1 cellular context compared by ENCODE assay signal in the genomic region with DNA sequence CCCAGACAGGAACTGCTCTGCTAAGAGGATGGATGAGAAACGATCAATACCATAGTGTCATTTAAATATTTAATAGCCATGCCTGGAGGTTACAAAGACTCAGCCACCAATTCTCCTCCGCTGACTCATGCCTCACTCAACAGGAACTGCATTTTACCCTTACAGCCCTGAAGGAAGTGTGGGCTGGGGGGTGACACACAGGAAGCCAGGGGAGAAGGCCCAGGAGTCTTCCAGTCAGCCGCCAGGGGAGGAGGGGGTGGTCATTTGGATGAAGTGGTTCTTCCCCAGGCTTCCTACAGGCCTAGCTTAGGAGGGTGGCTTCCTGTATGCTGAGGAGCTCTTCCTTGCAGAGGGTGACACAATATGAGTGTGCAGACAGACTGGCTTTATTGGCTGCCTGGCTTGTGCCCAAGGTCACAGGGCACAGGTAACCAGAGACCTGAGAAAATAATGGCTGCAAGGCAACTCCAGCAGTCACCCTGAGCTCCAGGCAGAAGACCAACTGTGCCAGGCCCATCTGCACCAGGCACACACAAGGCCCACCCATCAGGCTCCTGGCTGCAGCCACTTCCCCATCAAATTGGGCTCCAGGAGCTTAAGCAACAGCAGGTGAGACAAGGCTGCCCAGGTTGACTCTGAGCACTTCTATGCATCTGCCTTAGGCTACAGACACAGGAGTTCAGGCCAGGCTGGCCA.
TF ChIP-seq lines count a peak whose summit lies in the region.

No MANE protein-coding gene starts in this region.

TF ChIP-seq in K562, 482 proteins besides CTCF, POLR2A, EP300 and RAD21 (continued from another document and continues in another):
- TF ChIP-seq, protein P1, sequence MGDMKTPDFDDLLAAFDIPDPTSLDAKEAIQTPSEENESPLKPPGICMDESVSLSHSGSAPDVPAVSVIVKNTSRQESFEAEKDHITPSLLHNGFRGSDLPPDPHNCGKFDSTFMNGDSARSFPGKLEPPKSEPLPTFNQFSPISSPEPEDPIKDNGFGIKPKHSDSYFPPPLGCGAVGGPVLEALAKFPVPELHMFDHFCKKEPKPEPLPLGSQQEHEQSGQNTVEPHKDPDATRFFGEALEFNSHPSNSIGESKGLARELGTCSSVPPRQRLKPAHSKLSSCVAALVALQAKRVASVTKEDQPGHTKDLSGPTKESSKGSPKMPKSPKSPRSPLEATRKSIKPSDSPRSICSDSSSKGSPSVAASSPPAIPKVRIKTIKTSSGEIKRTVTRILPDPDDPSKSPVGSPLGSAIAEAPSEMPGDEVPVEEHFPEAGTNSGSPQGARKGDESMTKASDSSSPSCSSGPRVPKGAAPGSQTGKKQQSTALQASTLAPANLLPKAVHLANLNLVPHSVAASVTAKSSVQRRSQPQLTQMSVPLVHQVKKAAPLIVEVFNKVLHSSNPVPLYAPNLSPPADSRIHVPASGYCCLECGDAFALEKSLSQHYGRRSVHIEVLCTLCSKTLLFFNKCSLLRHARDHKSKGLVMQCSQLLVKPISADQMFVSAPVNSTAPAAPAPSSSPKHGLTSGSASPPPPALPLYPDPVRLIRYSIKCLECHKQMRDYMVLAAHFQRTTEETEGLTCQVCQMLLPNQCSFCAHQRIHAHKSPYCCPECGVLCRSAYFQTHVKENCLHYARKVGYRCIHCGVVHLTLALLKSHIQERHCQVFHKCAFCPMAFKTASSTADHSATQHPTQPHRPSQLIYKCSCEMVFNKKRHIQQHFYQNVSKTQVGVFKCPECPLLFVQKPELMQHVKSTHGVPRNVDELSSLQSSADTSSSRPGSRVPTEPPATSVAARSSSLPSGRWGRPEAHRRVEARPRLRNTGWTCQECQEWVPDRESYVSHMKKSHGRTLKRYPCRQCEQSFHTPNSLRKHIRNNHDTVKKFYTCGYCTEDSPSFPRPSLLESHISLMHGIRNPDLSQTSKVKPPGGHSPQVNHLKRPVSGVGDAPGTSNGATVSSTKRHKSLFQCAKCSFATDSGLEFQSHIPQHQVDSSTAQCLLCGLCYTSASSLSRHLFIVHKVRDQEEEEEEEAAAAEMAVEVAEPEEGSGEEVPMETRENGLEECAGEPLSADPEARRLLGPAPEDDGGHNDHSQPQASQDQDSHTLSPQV (IDR thresholded peaks at IDR 0.05) = peak; percentile 66
- TF ChIP-seq WHSC1 (IDR thresholded peaks at IDR 0.05; ENCODE audit: low read length) (no peak), GABPA (tag; conservative IDR thresholded peaks at IDR 0.05; ENCODE audit: low read depth) (peak; percentile 69), KDM4B (IDR thresholded peaks at IDR 0.05; ENCODE audit: borderline replicate concordance in 2 of 2, low read depth in 1 of 2) (no peak), HDAC2 (IDR thresholded peaks at IDR 0.05) (peak; percentile 41; the same call in 1 of the 2 replicates), RCOR1 (IDR thresholded peaks at IDR 0.05; ENCODE audit: borderline replicate concordance in 1 of 2, low read depth in 2 of 2, low read length in 2 of 2) (peak in 1 of 2 experiments; percentile 43; a peak in 1 of 4 replicates), PML (IDR thresholded peaks at IDR 0.05; ENCODE audit: low read length) (0 out of 2 replicates have a peak, but pooled peaks have one; percentile 38), ZNF140 (CRISPR knock-in tag; IDR thresholded peaks at IDR 0.05) (no peak), C11orf30 (IDR thresholded peaks at IDR 0.05; ENCODE audit: low read depth) (peak; percentile 84), RB1 (IDR thresholded peaks at IDR 0.05; ENCODE audit: low read depth) (no peak), TBL1XR1 (IDR thresholded peaks at IDR 0.05; ENCODE audit: low read length in 2 of 2) (peak in 1 of 2 experiments; percentile 79; a peak in 2 of 4 replicates), ZNF347 (CRISPR knock-in tag; IDR thresholded peaks at IDR 0.05; ENCODE audit: low read depth) (no peak), ZNF668 (CRISPR knock-in tag; IDR thresholded peaks at IDR 0.05) (no peak), MAFG (tag; conservative IDR thresholded peaks at IDR 0.05) (peak; percentile 74), FOSL1 (tag; conservative IDR thresholded peaks at IDR 0.05) (peak; percentile 76), RNF2 (IDR thresholded peaks at IDR 0.05) (peak; percentile 60; the same call in 1 of the 2 replicates), EP400 (IDR thresholded peaks at IDR 0.05) (0 out of 2 replicates have a peak, but pooled peaks have one; percentile 20), MBD2 (IDR thresholded peaks at IDR 0.05; ENCODE audit: borderline replicate concordance, low read depth) (peak; percentile 66; the same call in 1 of the 2 replicates), GATAD2B (IDR thresholded peaks at IDR 0.05; ENCODE audit: borderline replicate concordance) (peak; percentile 66; the same call in 1 of the 2 replicates), ZNF263 (CRISPR knock-in tag; IDR thresholded peaks at IDR 0.05; ENCODE audit: borderline replicate concordance) (peak; percentile 49; the same call in 1 of the 2 replicates), MEF2A (IDR thresholded peaks at IDR 0.05; ENCODE audit: control insufficient read depth, low read depth, low read length) (no peak), DMBX1 (CRISPR knock-in tag; IDR thresholded peaks at IDR 0.05; ENCODE audit: borderline replicate concordance) (peak; percentile 31; the same call in 1 of the 2 replicates), RBFOX2 (IDR thresholded peaks at IDR 0.05; ENCODE audit: low read depth, low read length) (no peak), BHLHE40 (IDR thresholded peaks at IDR 0.05; ENCODE audit: low read length) (peak; percentile 69), MAFF (IDR thresholded peaks at IDR 0.05; ENCODE audit: low read length) (peak; percentile 75), NR2C2 (CRISPR knock-in tag; IDR thresholded peaks at IDR 0.05) (no peak), NR2C2 (tag; IDR thresholded peaks at IDR 0.05) (peak; percentile 71), TSC22D4 (tag; IDR thresholded peaks at IDR 0.05) (no peak), ZNF316 (IDR thresholded peaks at IDR 0.05) (peak; percentile 78), ETV5 (CRISPR knock-in tag; IDR thresholded peaks at IDR 0.05; ENCODE audit: low read depth) (peak; percentile 94), CEBPB (tag; IDR thresholded peaks at IDR 0.05) (0 out of 2 replicates have a peak, but pooled peaks have one; percentile 6), ZNF699 (CRISPR knock-in tag; IDR thresholded peaks at IDR 0.05; ENCODE audit: insufficient replicate concordance) (no peak), MYBL2 (IDR thresholded peaks at IDR 0.05; ENCODE audit: low read depth) (no peak), MYBL2 (CRISPR knock-in tag; IDR thresholded peaks at IDR 0.05; ENCODE audit: borderline replicate concordance) (no peak)
- TF ChIP-seq, protein P2, sequence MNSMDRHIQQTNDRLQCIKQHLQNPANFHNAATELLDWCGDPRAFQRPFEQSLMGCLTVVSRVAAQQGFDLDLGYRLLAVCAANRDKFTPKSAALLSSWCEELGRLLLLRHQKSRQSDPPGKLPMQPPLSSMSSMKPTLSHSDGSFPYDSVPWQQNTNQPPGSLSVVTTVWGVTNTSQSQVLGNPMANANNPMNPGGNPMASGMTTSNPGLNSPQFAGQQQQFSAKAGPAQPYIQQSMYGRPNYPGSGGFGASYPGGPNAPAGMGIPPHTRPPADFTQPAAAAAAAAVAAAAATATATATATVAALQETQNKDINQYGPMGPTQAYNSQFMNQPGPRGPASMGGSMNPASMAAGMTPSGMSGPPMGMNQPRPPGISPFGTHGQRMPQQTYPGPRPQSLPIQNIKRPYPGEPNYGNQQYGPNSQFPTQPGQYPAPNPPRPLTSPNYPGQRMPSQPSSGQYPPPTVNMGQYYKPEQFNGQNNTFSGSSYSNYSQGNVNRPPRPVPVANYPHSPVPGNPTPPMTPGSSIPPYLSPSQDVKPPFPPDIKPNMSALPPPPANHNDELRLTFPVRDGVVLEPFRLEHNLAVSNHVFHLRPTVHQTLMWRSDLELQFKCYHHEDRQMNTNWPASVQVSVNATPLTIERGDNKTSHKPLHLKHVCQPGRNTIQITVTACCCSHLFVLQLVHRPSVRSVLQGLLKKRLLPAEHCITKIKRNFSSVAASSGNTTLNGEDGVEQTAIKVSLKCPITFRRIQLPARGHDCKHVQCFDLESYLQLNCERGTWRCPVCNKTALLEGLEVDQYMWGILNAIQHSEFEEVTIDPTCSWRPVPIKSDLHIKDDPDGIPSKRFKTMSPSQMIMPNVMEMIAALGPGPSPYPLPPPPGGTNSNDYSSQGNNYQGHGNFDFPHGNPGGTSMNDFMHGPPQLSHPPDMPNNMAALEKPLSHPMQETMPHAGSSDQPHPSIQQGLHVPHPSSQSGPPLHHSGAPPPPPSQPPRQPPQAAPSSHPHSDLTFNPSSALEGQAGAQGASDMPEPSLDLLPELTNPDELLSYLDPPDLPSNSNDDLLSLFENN (IDR thresholded peaks at IDR 0.05; ENCODE audit: low read depth in 2 of 2, low read length in 2 of 2) = peak in 1 of 2 experiments; percentile 62; a peak in 1 of 4 replicates
- TF ChIP-seq, protein P3, sequence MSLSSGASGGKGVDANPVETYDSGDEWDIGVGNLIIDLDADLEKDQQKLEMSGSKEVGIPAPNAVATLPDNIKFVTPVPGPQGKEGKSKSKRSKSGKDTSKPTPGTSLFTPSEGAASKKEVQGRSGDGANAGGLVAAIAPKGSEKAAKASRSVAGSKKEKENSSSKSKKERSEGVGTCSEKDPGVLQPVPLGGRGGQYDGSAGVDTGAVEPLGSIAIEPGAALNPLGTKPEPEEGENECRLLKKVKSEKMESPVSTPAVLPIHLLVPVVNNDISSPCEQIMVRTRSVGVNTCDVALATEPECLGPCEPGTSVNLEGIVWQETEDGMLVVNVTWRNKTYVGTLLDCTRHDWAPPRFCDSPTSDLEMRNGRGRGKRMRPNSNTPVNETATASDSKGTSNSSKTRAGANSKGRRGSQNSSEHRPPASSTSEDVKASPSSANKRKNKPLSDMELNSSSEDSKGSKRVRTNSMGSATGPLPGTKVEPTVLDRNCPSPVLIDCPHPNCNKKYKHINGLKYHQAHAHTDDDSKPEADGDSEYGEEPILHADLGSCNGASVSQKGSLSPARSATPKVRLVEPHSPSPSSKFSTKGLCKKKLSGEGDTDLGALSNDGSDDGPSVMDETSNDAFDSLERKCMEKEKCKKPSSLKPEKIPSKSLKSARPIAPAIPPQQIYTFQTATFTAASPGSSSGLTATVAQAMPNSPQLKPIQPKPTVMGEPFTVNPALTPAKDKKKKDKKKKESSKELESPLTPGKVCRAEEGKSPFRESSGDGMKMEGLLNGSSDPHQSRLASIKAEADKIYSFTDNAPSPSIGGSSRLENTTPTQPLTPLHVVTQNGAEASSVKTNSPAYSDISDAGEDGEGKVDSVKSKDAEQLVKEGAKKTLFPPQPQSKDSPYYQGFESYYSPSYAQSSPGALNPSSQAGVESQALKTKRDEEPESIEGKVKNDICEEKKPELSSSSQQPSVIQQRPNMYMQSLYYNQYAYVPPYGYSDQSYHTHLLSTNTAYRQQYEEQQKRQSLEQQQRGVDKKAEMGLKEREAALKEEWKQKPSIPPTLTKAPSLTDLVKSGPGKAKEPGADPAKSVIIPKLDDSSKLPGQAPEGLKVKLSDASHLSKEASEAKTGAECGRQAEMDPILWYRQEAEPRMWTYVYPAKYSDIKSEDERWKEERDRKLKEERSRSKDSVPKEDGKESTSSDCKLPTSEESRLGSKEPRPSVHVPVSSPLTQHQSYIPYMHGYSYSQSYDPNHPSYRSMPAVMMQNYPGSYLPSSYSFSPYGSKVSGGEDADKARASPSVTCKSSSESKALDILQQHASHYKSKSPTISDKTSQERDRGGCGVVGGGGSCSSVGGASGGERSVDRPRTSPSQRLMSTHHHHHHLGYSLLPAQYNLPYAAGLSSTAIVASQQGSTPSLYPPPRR (CRISPR knock-in tag; IDR thresholded peaks at IDR 0.05; ENCODE audit: borderline replicate concordance) = no peak
- TF ChIP-seq, protein P4, sequence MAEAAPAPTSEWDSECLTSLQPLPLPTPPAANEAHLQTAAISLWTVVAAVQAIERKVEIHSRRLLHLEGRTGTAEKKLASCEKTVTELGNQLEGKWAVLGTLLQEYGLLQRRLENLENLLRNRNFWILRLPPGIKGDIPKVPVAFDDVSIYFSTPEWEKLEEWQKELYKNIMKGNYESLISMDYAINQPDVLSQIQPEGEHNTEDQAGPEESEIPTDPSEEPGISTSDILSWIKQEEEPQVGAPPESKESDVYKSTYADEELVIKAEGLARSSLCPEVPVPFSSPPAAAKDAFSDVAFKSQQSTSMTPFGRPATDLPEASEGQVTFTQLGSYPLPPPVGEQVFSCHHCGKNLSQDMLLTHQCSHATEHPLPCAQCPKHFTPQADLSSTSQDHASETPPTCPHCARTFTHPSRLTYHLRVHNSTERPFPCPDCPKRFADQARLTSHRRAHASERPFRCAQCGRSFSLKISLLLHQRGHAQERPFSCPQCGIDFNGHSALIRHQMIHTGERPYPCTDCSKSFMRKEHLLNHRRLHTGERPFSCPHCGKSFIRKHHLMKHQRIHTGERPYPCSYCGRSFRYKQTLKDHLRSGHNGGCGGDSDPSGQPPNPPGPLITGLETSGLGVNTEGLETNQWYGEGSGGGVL (CRISPR knock-in tag; IDR thresholded peaks at IDR 0.05) = no peak
- TF ChIP-seq, protein P5, sequence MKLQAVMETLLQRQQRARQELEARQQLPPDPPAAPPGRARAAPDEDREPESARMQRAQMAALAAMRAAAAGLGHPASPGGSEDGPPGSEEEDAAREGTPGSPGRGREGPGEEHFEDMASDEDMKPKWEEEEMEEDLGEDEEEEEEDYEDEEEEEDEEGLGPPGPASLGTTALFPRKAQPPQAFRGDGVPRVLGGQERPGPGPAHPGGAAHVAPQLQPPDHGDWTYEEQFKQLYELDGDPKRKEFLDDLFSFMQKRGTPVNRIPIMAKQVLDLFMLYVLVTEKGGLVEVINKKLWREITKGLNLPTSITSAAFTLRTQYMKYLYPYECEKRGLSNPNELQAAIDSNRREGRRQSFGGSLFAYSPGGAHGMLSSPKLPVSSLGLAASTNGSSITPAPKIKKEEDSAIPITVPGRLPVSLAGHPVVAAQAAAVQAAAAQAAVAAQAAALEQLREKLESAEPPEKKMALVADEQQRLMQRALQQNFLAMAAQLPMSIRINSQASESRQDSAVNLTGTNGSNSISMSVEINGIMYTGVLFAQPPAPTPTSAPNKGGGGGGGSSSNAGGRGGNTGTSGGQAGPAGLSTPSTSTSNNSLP (IDR thresholded peaks at IDR 0.05; ENCODE audit: borderline replicate concordance, low read depth, low read length) = peak; percentile 39; the same call in 1 of the 2 replicates
- TF ChIP-seq, protein P6, sequence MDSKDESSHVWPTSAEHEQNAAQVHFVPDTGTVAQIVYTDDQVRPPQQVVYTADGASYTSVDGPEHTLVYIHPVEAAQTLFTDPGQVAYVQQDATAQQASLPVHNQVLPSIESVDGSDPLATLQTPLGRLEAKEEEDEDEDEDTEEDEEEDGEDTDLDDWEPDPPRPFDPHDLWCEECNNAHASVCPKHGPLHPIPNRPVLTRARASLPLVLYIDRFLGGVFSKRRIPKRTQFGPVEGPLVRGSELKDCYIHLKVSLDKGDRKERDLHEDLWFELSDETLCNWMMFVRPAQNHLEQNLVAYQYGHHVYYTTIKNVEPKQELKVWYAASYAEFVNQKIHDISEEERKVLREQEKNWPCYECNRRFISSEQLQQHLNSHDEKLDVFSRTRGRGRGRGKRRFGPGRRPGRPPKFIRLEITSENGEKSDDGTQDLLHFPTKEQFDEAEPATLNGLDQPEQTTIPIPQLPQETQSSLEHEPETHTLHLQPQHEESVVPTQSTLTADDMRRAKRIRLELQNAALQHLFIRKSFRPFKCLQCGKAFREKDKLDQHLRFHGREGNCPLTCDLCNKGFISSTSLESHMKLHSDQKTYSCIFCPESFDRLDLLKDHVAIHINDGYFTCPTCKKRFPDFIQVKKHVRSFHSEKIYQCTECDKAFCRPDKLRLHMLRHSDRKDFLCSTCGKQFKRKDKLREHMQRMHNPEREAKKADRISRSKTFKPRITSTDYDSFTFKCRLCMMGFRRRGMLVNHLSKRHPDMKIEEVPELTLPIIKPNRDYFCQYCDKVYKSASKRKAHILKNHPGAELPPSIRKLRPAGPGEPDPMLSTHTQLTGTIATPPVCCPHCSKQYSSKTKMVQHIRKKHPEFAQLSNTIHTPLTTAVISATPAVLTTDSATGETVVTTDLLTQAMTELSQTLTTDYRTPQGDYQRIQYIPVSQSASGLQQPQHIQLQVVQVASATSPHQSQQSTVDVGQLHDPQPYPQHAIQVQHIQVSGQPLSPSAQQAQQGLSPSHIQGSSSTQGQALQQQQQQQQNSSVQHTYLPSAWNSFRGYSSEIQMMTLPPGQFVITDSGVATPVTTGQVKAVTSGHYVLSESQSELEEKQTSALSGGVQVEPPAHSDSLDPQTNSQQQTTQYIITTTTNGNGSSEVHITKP (IDR thresholded peaks at IDR 0.05; ENCODE audit: partially characterized antibody) = peak; percentile 90
